Comparison of ENCODE assay signal across 12 cellular contexts in the genomic region with DNA sequence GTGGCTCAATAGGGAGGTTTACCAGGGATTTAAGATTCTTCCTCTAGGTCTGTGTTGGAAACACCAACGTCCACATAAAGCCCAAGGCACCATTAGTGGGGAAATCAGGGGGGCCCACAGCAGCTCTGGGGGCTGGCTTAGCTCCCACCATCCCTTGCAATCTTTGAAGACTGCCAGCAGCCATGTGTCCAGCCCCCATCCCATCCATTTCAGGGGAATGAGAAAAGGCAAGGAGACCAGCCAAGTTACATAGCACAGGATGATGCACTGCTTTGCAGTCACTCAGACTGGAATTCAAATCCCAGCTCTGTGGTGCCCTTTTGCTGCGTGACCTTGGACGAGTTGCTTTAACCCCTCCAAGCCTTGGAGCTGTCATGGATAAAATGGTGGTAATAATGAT.
"Had no signal": no experiment of that assay in that cellular context is flagged by ENCODE, and none has a peak within 500 bp of the region (broad histone marks: within the 10 kb centered on the region; RNA-seq: fewer than 3 reads in every experiment).

No MANE protein-coding gene starts in this region.

- H3K9me3 ChIP-seq: lower lobe of right lung, neutrophil had no signal

- H3K4me1 Mint-ChIP-seq: activated CD4-positive, alpha-beta memory T cell treated with anti-CD3 and anti-CD28 coated beads, Interleukin-2, amount 10 ng/mL, durations not matched to agents 7 days and 5 days; naive B cell; stimulated activated naive B cell treated with anti-CD40 and anti-IgM and Interleukin-4, amounts not matched to agents 10 μg/mL and 1 μg/mL and 100 μg/mL, for 72 hours had no signal

- H3K4me3 ChIP-seq: lower lobe of right lung had no signal

- H3K27ac Mint-ChIP-seq: activated CD4-positive, alpha-beta memory T cell treated with anti-CD3 and anti-CD28 coated beads, Interleukin-2, amount 10 ng/mL, durations not matched to agents 7 days and 5 days had no signal

- H3K36me3 Mint-ChIP-seq: naive B cell; stimulated activated naive B cell treated with anti-CD40 and anti-IgM and Interleukin-4, amounts not matched to agents 10 μg/mL and 1 μg/mL and 100 μg/mL, for 72 hours; type B pancreatic cell had no signal

- H3K9me3 Mint-ChIP-seq: activated CD4-positive, alpha-beta memory T cell treated with anti-CD3 and anti-CD28 coated beads, Interleukin-2, amount 10 ng/mL, durations not matched to agents 7 days and 5 days; activated T-cell treated with anti-CD3 and anti-CD28 coated beads, Interleukin-2, amount 50 U/mL, for 4 hours; naive B cell; stimulated activated naive B cell treated with anti-CD40 and anti-IgM and Interleukin-4, amounts not matched to agents 10 μg/mL and 1 μg/mL and 100 μg/mL, for 72 hours; type B pancreatic cell had no signal

- H3K4me3 Mint-ChIP-seq: activated CD4-positive, alpha-beta memory T cell treated with anti-CD3 and anti-CD28 coated beads, Interleukin-2, amount 10 ng/mL, durations not matched to agents 7 days and 5 days; activated T-cell treated with anti-CD3 and anti-CD28 coated beads, Interleukin-2, amount 50 U/mL, for 4 hours; naive B cell; stimulated activated naive B cell treated with anti-CD40 and anti-IgM and Interleukin-4, amounts not matched to agents 10 μg/mL and 1 μg/mL and 100 μg/mL, for 72 hours; type B pancreatic cell had no signal

- H3K27ac ChIP-seq: lower lobe of right lung, neutrophil, VCaP had no signal

- H3K36me3 ChIP-seq: lower lobe of right lung, neutrophil had no signal

- H3K27me3 Mint-ChIP-seq: activated CD4-positive, alpha-beta memory T cell treated with anti-CD3 and anti-CD28 coated beads, Interleukin-2, amount 10 ng/mL, durations not matched to agents 7 days and 5 days had no signal

- DNase-seq: activated CD4-positive, alpha-beta memory T cell treated with anti-CD3 and anti-CD28 coated beads, Interleukin-2, amount 10 ng/mL, durations not matched to agents 7 days and 5 days; activated effector memory CD4-positive, alpha-beta T cell treated with Interleukin-2 at 50 U/mL for 16 hours; activated naive CD4-positive, alpha-beta T cell treated with anti-CD3 and anti-CD28 coated beads, Interleukin-2, amount 50 U/mL, for 16 hours; activated T-cell treated with anti-CD3 and anti-CD28 coated beads, Interleukin-2, amount 50 U/mL, for 4 hours; naive B cell; stimulated activated CD4-positive, alpha-beta T cell treated with anti-CD3 and anti-CD28 coated beads, Interleukin-15, amount 100 ng/mL, for 24 hours; stimulated activated CD4-positive, alpha-beta T cell treated with anti-CD3 and anti-CD28 coated beads, Interleukin-4, amount 100 ng/mL, for 1 hour; stimulated activated naive B cell treated with anti-CD40 and anti-IgM and Interleukin-4, amounts not matched to agents 10 μg/mL and 1 μg/mL and 100 μg/mL, for 72 hours had no signal
